In the genomic region with DNA sequence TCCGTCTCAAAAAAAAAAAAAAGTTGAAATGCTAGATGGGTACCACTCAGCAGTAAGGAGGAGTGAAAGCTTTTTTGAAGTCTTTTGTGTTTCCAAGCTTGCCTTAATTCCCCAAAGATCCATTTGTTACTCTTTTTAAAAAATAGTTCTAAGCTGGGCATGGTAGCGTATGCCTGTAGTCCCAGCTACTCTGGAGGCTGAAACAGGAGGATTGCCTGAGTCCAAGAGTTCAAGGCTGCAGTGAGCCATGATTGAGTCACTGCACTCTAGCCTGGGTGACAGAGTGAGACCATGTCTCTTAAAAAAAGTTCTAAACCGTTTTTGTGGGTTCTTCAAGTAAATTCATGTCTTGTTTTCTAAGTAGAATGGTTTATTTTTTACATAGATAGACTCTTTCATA, we compare ENCODE assay signal across 22 cellular contexts.
"Had no signal": no experiment of that assay in that cellular context is flagged by ENCODE, and none has a peak within 500 bp of the region (broad histone marks: within the 10 kb centered on the region; RNA-seq: fewer than 3 reads in every experiment).

No MANE protein-coding gene starts in this region.

- H3K27ac Mint-ChIP-seq: activated CD4-positive, alpha-beta T cell treated with anti-CD3 and anti-CD28 coated beads for 36 hours; activated CD8-positive, alpha-beta T cell treated with anti-CD3 and anti-CD28 coated beads for 36 hours; activated naive CD8-positive, alpha-beta T cell treated with anti-CD3 and anti-CD28 coated beads, Interleukin-2, amount 10 ng/mL, durations not matched to agents 7 days and 5 days; T-helper 17 cell had no signal

- H3K36me3 Mint-ChIP-seq: activated naive CD8-positive, alpha-beta T cell treated with anti-CD3 and anti-CD28 coated beads, Interleukin-2, amount 10 ng/mL, durations not matched to agents 7 days and 5 days had no signal

- FAIRE-seq: TTC549 had no signal

- H3K9me3 Mint-ChIP-seq: activated CD8-positive, alpha-beta T cell treated with anti-CD3 and anti-CD28 coated beads for 36 hours; activated naive CD8-positive, alpha-beta T cell treated with anti-CD3 and anti-CD28 coated beads, Interleukin-2, amount 10 ng/mL, durations not matched to agents 7 days and 5 days had no signal

- H3K9me3 ChIP-seq: adrenal gland, breast epithelium, Peyer's patch had no signal

- H3K36me3 ChIP-seq: adrenal gland, breast epithelium, Peyer's patch had no signal

- DNase-seq: activated CD4-positive, alpha-beta T cell treated with anti-CD3 and anti-CD28 coated beads for 36 hours; activated CD4-positive, CD25-positive, alpha-beta regulatory T cell; activated CD8-positive, alpha-beta memory T cell treated with anti-CD3 and anti-CD28 coated beads, Interleukin-2, amount 50 U/mL, for 4 hours; activated CD8-positive, alpha-beta T cell treated with anti-CD3 and anti-CD28 coated beads for 36 hours; activated naive CD4-positive, alpha-beta T cell treated with anti-CD3 and anti-CD28 coated beads, Interleukin-2, amount 50 U/mL, for 16 hours; activated naive CD8-positive, alpha-beta T cell treated with anti-CD3 and anti-CD28 coated beads, Interleukin-2, amount 10 ng/mL, durations not matched to agents 7 days and 5 days; anterior cingulate cortex; caudate nucleus; Karpas-422; NCI-H1105 treated with DMSO at 0.1 percent for 48 hours; NCI-H1436 treated with DMSO at 0.1 percent for 48 hours; NCI-H187; NCI-H2081; NCI-H524; Peyer's patch; SHP77; T-helper 17 cell; T-helper 9 cell had no signal

- H3K4me3 ChIP-seq: adrenal gland, breast epithelium, Peyer's patch had no signal

- H3K4me1 ChIP-seq: breast epithelium had no signal

- H3K27ac ChIP-seq: adrenal gland, breast epithelium, Peyer's patch, VCaP had no signal

- H3K27me3 ChIP-seq: adrenal gland, breast epithelium, Peyer's patch had no signal

- H3K4me3 Mint-ChIP-seq: activated CD4-positive, alpha-beta T cell treated with anti-CD3 and anti-CD28 coated beads for 36 hours; activated CD8-positive, alpha-beta T cell treated with anti-CD3 and anti-CD28 coated beads for 36 hours; activated naive CD8-positive, alpha-beta T cell treated with anti-CD3 and anti-CD28 coated beads, Interleukin-2, amount 10 ng/mL, durations not matched to agents 7 days and 5 days; T-helper 17 cell had no signal
